1 cellular context compared by ENCODE assay signal in genomic region chr11:96246718-96247540, GRCh38.
TF ChIP-seq lines count a peak whose summit lies in the region.

No MANE protein-coding gene starts in this region.

TF ChIP-seq in HepG2, 621 proteins besides CTCF, POLR2A, EP300 and RAD21 (continued from another document):
- TF ChIP-seq ZNF318 (CRISPR knock-in tag; IDR thresholded peaks at IDR 0.05) (no peak), CAMTA2 (CRISPR knock-in tag; IDR thresholded peaks at IDR 0.05; ENCODE audit: borderline replicate concordance) (no peak), ATF2 (CRISPR knock-in tag; IDR thresholded peaks at IDR 0.05) (no peak), ZNF407 (CRISPR knock-in tag; IDR thresholded peaks at IDR 0.05; ENCODE audit: not compliant biosample characterization) (no peak)
TF ChIP-seq in HepG2: peak in this region for 16.
